ENCODE assay signal across 8 cellular contexts in the genomic region with DNA sequence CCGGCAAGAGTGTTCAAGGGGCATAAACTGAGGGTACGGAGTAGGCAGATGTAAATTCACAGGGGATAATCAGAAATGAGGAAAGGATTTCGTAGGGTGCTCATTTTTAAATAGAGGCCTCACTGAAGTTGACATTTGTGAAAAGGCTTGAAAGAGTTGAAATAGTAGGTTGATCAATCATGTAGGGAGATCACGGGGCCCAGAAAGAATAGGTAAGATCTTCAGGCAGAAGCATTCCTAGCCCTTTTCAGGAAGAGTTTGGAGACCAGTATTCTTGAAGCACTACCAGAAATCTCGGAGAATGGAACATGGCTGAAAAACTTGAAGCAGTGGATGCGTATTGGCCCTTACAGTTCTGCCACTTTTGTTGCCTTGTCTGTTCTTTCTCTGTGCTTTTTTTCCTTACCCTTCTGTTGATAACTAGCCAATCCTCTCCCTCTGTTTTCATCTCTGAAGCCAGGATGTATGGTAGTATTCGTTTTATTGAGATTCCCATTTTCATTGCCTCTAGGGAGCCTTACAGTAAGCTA. TPM values are rescaled to one million over a fixed set of nuclear protein-coding genes. Genes with fewer than 3 reads are reported as not detected.
A peak's percentile ranks its signal among the peaks of the same experiment; 100 is the strongest.
DNase-seq lines count a peak whose midpoint lies in the region; ATAC-seq and TF ChIP-seq lines count a peak whose summit lies in the region.

No MANE protein-coding gene starts in this region.

- H3K18ac ChIP-seq in mesendoderm (ENCODE audit: low read length) = no peak overlapping the region

- WGBS in mesendoderm (ENCODE audit: extremely low coverage, insufficient coverage, low lambda C conversion rate) = no CpG with 5 or more reads among the region's 7 CpGs

- peak overlapping the region; percentile 94 to 99 (median 98) for H3K4me3 Mint-ChIP-seq in CD4-positive, alpha-beta memory T cell

- peak overlapping the region; percentile 88 to 100 (median 99) for H3K27ac Mint-ChIP-seq in CD4-positive, alpha-beta memory T cell

- H3K4me1 ChIP-seq in CD4-positive, alpha-beta memory T cell (ENCODE audit: insufficient read depth, low read length) = peaks cover 43% of the 10 kb centered on the region
- no peaks in the 10 kb centered on the region for H3K4me1 ChIP-seq in mesendoderm (ENCODE audit: control insufficient read depth, low read depth, low read length)

- H3K4me3 ChIP-seq in CD4-positive, alpha-beta memory T cell (ENCODE audit: low read length in 2 of 2) = peak overlapping the region; percentile 92 to 96
- peak overlapping the region; percentile 84 for H3K4me3 ChIP-seq in astrocyte of the spinal cord (ENCODE audit: low read depth, low read length)
- peak overlapping the region; percentile 15 for H3K4me3 ChIP-seq in mesendoderm (ENCODE audit: low read length)

- H3K27me3 ChIP-seq in CD4-positive, alpha-beta memory T cell (ENCODE audit: insufficient read depth, low read length) = no peaks in the 10 kb centered on the region
- no peaks in the 10 kb centered on the region for H3K27me3 ChIP-seq in mesendoderm (ENCODE audit: insufficient read depth, low read length, poor library complexity)

- intact Hi-C loops in CD4-positive, alpha-beta memory T cell (cut with micrococcal nuclease) = loop anchor here (1.0 to 10.0 kb wide), 5 partner anchors 144 to 1272 kb away; a partner anchor contains a TSS

- H3K4ac ChIP-seq in mesendoderm (ENCODE audit: low read depth, low read length) = no peak overlapping the region

- H3K9me3 Mint-ChIP-seq in CD4-positive, alpha-beta memory T cell = peaks cover 0 to 1% (median 0%) of the 10 kb centered on the region in 8 donors

- peak overlapping the region; percentile 14 for H3K4me2 ChIP-seq in mesendoderm (ENCODE audit: low read length)

- peaks cover 7% of the 10 kb centered on the region for H3K79me1 ChIP-seq in mesendoderm (ENCODE audit: low read length)

- H3K27ac ChIP-seq in CD4-positive, alpha-beta memory T cell (ENCODE audit: low read depth, low read length) = peak overlapping the region; percentile 100
- no peak overlapping the region for H3K27ac ChIP-seq in mesendoderm (ENCODE audit: low read depth, low read length)

- H2BK120ac ChIP-seq in mesendoderm (ENCODE audit: low read depth, low read length) = no peak overlapping the region

- H2BK5ac ChIP-seq in mesendoderm (ENCODE audit: low read length) = no peak overlapping the region

- peaks cover 9% of the 10 kb centered on the region for H3K36me3 ChIP-seq in CD4-positive, alpha-beta memory T cell (ENCODE audit: insufficient read depth, low read length)
- no peaks in the 10 kb centered on the region for H3K36me3 ChIP-seq in mesendoderm (ENCODE audit: control insufficient read depth, insufficient read depth, low read length)

- no peak overlapping the region for H2BK15ac ChIP-seq in mesendoderm (replicated peaks; ENCODE audit: low read depth)

- DNase-seq in CD4-positive, alpha-beta memory T cell = peak in 1 of 5 donors; percentile 31
- DNase-seq in astrocyte of the spinal cord (ENCODE audit: low read depth, low spot score) (no peak), mesendoderm (no peak), COLO829 (ENCODE audit: low spot score) (no peak), erythroblast (lab: John Stamatoyannopoulos, UW) (no peak), A172 (ENCODE audit: low spot score) (no peak)

- H3K9ac ChIP-seq in mesendoderm (ENCODE audit: low read length) = peak overlapping the region; percentile 36

- H3K56ac ChIP-seq in mesendoderm (ENCODE audit: low read length) = peak overlapping the region; percentile 42

- H4K5ac ChIP-seq in mesendoderm (ENCODE audit: low read length) = no peak overlapping the region

- peaks cover 16% of the 10 kb centered on the region for H3K79me2 ChIP-seq in mesendoderm (ENCODE audit: control insufficient read depth, insufficient read depth, low read length)

- in situ Hi-C loops in astrocyte of the spinal cord (cut with HindIII; ENCODE audit: low sequenced_read_pairs) = no loop called here

- no peaks in the 10 kb centered on the region for H3K27me3 Mint-ChIP-seq in CD4-positive, alpha-beta memory T cell

- peak; percentile 1 for ATAC-seq in GM19463 (IDR thresholded peaks at IDR 0.05; ENCODE audit: unreplicated experiment)
- ATAC-seq in HG03521 (IDR thresholded peaks at IDR 0.05; ENCODE audit: unreplicated experiment) = peak; percentile 1

- no peak for TF ChIP-seq CTCF in astrocyte of the spinal cord (IDR thresholded peaks at IDR 0.05; ENCODE audit: low read depth, low read length)

- no peaks in the 10 kb centered on the region for H3K9me3 ChIP-seq in CD4-positive, alpha-beta memory T cell (ENCODE audit: control insufficient read depth in 1 of 2, low read length in 2 of 2)

- no peak overlapping the region for H4K8ac ChIP-seq in mesendoderm (ENCODE audit: low read depth, low read length)

- no peak overlapping the region for H3K23ac ChIP-seq in mesendoderm (ENCODE audit: low read length)

- POLR2A ChIA-PET in CD4-positive, alpha-beta memory T cell (lab: Charles Lee; ENCODE audit: partially characterized antibody) = interaction anchor here (1.0 to 3.0 kb wide), 6 partner anchors 9 to 796 kb away, joined by 3 to 17 read pairs (median 7); a partner anchor contains a TSS

- no peak overlapping the region for H2AK5ac ChIP-seq in mesendoderm (ENCODE audit: low read length)

- peaks cover 15 to 37% of the 10 kb centered on the region in 2 donors for H3K36me3 Mint-ChIP-seq in CD4-positive, alpha-beta memory T cell

- CTCF ChIA-PET in CD4-positive, alpha-beta memory T cell (lab: Charles Lee; ENCODE audit: partially characterized antibody) = interaction anchor here (0.8 to 3.4 kb wide), 6 partner anchors 11 to 401 kb away, joined by 3 to 22 read pairs (median 4); no protein-coding TSS in a partner anchor

- TF ChIP-seq POLR2A in erythroblast (IDR thresholded peaks at IDR 0.05; ENCODE audit: low read length) = no peak

- peaks cover 36 to 50% (median 38%) of the 10 kb centered on the region in 4 donors for H3K4me1 Mint-ChIP-seq in CD4-positive, alpha-beta memory T cell

RNA-seq across cellular contexts. Expression of a gene that starts 0.5 kb away (rescaled TPM):
- 10 to 100 TPM; 93.9 to 98.6 TPM for total RNA-seq in CD4-positive, alpha-beta memory T cell
- 10 to 100 TPM; 54.1 to 58.4 TPM for polyA plus RNA-seq in CD4-positive, alpha-beta memory T cell
- 29.2 TPM for polyA plus RNA-seq in mesendoderm (2013, experiment 1 of 2)
- 30.6 TPM for polyA plus RNA-seq in mesendoderm (2013, experiment 2 of 2)
- 129 and 160 TPM in 2 replicates for total RNA-seq in A172 (2014; rRNA removed; shearing (Covaris generic))

Comparison
In these comparisons a context has a peak if more than half of its experiments do, and no peak if none do; other contexts are left out.
1. H3K4me3 ChIP-seq: peak in every context shown above with its lines; median percentile 94 in CD4-positive, alpha-beta memory T cell; 84 in astrocyte of the spinal cord; 15 in mesendoderm.